ENCODE assay signal across 1 cellular context in the genomic region with DNA sequence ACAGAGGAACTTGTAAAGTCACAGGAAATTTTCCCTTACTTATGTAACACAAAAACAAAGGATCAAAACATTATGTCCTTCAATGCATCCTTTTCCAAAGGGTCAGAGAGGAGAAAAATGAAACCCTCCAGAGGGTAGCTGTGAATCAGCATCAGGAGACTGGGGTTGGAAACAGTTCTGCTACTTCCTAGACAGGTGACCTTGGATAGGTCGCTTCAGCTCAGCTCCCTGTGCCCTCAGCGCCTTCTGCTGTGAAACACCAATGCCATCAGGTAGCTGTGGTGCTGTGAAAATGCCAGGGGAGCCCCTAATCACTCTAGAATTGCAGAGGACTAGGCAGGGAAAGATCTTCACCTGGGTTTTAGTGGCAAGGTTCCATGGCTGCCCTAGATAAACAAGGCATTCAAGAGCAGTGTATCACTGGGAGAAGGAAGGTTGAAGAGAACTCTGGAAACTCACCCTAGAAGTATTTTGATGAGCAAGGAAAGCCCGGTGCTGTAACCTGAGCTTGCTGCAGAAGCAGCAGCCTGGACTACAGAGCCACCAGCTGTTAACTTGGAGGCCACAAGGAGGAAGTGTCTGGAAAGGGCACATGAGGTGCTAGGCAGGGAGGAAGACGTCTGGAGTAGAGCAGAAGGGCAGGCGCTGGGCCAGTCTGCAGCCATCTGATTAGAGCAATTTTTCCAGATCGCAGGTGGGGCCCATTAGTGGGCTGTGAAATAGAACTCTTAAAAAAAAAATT.
A peak's percentile ranks its signal among the peaks of the same experiment; 100 is the strongest.
TF ChIP-seq lines count a peak whose summit lies in the region.

No MANE protein-coding gene starts in this region.

TF ChIP-seq in K562, 482 proteins besides CTCF, POLR2A, EP300 and RAD21 (continued from another document):
- TF ChIP-seq, protein P1, sequence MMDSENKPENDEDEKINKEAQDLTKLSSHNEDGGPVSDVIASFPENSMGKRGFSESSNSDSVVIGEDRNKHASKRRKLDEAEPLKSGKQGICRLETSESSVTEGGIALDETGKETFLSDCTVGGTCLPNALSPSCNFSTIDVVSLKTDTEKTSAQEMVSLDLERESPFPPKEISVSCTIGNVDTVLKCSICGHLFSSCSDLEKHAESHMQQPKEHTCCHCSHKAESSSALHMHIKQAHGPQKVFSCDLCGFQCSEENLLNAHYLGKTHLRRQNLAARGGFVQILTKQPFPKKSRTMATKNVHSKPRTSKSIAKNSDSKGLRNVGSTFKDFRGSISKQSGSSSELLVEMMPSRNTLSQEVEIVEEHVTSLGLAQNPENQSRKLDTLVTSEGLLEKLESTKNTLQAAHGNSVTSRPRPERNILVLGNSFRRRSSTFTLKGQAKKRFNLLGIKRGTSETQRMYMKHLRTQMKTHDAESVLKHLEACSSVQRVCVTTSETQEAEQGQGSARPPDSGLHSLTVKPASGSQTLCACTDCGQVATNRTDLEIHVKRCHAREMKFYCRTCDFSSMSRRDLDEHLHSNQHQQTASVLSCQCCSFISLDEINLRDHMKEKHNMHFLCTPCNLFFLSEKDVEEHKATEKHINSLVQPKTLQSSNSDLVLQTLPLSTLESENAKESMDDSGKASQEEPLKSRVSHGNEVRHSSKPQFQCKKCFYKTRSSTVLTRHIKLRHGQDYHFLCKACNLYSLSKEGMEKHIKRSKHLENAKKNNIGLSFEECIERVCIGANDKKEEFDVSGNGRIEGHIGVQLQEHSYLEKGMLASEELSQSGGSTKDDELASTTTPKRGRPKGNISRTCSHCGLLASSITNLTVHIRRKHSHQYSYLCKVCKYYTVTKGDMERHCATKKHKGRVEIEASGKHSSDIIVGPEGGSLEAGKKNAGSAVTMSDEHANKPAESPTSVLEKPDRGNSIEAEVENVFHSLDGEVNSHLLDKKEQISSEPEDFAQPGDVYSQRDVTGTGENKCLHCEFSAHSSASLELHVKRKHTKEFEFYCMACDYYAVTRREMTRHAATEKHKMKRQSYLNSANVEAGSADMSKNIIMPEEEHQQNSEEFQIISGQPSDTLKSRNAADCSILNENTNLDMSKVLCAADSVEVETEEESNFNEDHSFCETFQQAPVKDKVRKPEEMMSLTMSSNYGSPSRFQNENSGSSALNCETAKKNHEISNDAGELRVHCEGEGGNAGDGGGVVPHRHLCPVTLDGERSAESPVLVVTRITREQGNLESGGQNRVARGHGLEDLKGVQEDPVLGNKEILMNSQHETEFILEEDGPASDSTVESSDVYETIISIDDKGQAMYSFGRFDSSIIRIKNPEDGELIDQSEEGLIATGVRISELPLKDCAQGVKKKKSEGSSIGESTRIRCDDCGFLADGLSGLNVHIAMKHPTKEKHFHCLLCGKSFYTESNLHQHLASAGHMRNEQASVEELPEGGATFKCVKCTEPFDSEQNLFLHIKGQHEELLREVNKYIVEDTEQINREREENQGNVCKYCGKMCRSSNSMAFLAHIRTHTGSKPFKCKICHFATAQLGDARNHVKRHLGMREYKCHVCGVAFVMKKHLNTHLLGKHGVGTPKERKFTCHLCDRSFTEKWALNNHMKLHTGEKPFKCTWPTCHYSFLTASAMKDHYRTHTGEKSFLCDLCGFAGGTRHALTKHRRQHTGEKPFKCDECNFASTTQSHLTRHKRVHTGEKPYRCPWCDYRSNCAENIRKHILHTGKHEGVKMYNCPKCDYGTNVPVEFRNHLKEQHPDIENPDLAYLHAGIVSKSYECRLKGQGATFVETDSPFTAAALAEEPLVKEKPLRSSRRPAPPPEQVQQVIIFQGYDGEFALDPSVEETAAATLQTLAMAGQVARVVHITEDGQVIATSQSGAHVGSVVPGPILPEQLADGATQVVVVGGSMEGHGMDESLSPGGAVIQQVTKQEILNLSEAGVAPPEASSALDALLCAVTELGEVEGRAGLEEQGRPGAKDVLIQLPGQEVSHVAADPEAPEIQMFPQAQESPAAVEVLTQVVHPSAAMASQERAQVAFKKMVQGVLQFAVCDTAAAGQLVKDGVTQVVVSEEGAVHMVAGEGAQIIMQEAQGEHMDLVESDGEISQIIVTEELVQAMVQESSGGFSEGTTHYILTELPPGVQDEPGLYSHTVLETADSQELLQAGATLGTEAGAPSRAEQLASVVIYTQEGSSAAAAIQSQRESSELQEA (IDR thresholded peaks at IDR 0.05; ENCODE audit: low read depth): no peak
- TF ChIP-seq, protein P2, sequence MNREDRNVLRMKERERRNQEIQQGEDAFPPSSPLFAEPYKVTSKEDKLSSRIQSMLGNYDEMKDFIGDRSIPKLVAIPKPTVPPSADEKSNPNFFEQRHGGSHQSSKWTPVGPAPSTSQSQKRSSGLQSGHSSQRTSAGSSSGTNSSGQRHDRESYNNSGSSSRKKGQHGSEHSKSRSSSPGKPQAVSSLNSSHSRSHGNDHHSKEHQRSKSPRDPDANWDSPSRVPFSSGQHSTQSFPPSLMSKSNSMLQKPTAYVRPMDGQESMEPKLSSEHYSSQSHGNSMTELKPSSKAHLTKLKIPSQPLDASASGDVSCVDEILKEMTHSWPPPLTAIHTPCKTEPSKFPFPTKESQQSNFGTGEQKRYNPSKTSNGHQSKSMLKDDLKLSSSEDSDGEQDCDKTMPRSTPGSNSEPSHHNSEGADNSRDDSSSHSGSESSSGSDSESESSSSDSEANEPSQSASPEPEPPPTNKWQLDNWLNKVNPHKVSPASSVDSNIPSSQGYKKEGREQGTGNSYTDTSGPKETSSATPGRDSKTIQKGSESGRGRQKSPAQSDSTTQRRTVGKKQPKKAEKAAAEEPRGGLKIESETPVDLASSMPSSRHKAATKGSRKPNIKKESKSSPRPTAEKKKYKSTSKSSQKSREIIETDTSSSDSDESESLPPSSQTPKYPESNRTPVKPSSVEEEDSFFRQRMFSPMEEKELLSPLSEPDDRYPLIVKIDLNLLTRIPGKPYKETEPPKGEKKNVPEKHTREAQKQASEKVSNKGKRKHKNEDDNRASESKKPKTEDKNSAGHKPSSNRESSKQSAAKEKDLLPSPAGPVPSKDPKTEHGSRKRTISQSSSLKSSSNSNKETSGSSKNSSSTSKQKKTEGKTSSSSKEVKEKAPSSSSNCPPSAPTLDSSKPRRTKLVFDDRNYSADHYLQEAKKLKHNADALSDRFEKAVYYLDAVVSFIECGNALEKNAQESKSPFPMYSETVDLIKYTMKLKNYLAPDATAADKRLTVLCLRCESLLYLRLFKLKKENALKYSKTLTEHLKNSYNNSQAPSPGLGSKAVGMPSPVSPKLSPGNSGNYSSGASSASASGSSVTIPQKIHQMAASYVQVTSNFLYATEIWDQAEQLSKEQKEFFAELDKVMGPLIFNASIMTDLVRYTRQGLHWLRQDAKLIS (CRISPR knock-in tag; IDR thresholded peaks at IDR 0.05): no peak
- TF ChIP-seq ATF7 (IDR thresholded peaks at IDR 0.05) (no peak), ZNF780A (CRISPR knock-in tag; IDR thresholded peaks at IDR 0.05) (no peak), MEF2A (IDR thresholded peaks at IDR 0.05; ENCODE audit: control insufficient read depth, low read depth, low read length) (no peak), ZC3H8 (IDR thresholded peaks at IDR 0.05) (no peak), GABPB1 (CRISPR knock-in tag; IDR thresholded peaks at IDR 0.05) (0 out of 2 replicates have a peak, but pooled peaks have one; percentile 19), TCFL5 (CRISPR knock-in tag; conservative IDR thresholded peaks at IDR 0.05) (no peak), MBD2 (IDR thresholded peaks at IDR 0.05; ENCODE audit: borderline replicate concordance, low read depth) (no peak), TAL1 (IDR thresholded peaks at IDR 0.05) (0 out of 2 replicates have a peak, but pooled peaks have one; percentile 18)
- TF ChIP-seq, protein P3, sequence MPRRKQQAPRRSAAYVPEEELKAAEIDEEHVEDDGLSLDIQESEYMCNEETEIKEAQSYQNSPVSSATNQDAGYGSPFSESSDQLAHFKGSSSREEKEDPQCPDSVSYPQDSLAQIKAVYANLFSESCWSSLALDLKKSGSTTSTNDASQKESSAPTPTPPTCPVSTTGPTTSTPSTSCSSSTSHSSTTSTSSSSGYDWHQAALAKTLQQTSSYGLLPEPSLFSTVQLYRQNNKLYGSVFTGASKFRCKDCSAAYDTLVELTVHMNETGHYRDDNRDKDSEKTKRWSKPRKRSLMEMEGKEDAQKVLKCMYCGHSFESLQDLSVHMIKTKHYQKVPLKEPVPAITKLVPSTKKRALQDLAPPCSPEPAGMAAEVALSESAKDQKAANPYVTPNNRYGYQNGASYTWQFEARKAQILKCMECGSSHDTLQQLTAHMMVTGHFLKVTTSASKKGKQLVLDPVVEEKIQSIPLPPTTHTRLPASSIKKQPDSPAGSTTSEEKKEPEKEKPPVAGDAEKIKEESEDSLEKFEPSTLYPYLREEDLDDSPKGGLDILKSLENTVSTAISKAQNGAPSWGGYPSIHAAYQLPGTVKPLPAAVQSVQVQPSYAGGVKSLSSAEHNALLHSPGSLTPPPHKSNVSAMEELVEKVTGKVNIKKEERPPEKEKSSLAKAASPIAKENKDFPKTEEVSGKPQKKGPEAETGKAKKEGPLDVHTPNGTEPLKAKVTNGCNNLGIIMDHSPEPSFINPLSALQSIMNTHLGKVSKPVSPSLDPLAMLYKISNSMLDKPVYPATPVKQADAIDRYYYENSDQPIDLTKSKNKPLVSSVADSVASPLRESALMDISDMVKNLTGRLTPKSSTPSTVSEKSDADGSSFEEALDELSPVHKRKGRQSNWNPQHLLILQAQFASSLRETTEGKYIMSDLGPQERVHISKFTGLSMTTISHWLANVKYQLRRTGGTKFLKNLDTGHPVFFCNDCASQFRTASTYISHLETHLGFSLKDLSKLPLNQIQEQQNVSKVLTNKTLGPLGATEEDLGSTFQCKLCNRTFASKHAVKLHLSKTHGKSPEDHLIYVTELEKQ (CRISPR knock-in tag; IDR thresholded peaks at IDR 0.05): no peak
- TF ChIP-seq, protein P4, sequence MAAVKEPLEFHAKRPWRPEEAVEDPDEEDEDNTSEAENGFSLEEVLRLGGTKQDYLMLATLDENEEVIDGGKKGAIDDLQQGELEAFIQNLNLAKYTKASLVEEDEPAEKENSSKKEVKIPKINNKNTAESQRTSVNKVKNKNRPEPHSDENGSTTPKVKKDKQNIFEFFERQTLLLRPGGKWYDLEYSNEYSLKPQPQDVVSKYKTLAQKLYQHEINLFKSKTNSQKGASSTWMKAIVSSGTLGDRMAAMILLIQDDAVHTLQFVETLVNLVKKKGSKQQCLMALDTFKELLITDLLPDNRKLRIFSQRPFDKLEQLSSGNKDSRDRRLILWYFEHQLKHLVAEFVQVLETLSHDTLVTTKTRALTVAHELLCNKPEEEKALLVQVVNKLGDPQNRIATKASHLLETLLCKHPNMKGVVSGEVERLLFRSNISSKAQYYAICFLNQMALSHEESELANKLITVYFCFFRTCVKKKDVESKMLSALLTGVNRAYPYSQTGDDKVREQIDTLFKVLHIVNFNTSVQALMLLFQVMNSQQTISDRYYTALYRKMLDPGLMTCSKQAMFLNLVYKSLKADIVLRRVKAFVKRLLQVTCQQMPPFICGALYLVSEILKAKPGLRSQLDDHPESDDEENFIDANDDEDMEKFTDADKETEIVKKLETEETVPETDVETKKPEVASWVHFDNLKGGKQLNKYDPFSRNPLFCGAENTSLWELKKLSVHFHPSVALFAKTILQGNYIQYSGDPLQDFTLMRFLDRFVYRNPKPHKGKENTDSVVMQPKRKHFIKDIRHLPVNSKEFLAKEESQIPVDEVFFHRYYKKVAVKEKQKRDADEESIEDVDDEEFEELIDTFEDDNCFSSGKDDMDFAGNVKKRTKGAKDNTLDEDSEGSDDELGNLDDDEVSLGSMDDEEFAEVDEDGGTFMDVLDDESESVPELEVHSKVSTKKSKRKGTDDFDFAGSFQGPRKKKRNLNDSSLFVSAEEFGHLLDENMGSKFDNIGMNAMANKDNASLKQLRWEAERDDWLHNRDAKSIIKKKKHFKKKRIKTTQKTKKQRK (IDR thresholded peaks at IDR 0.05; ENCODE audit: borderline replicate concordance, low read depth, low read length): no peak
